In the genomic region with DNA sequence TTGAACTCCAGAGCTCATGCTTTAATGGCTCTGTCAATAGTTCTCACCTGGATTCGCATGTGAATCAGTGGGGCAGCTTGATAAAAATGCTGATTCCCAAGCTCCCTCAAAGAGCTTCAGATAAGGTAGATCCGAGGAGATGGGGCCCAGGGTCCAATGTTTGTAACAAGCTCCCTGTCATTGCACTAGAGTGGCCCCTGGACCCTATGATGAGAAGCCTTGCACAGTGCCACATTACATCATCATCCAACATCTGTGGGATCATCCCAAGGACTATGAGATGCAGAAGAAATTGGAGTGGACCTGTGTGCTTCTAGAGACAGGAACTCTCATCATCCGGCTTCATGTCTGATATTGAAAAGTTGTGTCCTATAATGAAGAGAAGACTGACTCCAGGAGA, we compare ENCODE assay signal across 8 cellular contexts.
"Had no signal": no experiment of that assay in that cellular context is flagged by ENCODE, and none has a peak within 500 bp of the region (broad histone marks: within the 10 kb centered on the region; RNA-seq: fewer than 3 reads in every experiment).

No MANE protein-coding gene starts in this region.

- H3K36me3 Mint-ChIP-seq: IgD-negative memory B cell had no signal

- H3K4me3 Mint-ChIP-seq: GM23338, H9, IgD-negative memory B cell had no signal

- ATAC-seq: GM23338 had no signal

- FAIRE-seq: H1, H54, HTR-8/SVneo had no signal

- H3K27me3 Mint-ChIP-seq: IgD-negative memory B cell had no signal

- H3K4me2 ChIP-seq: GM23338 had no signal

- H3K4me1 Mint-ChIP-seq: GM23338, IgD-negative memory B cell had no signal

- DNase-seq: H9, HCEC 1CT, KBM-7 had no signal

- H3K4me3 ChIP-seq: GM23338 had no signal

- H3K27ac Mint-ChIP-seq: GM23338, H9, IgD-negative memory B cell had no signal

- H3K9me3 Mint-ChIP-seq: GM23338, H9, IgD-negative memory B cell had no signal

- H2AFZ ChIP-seq: GM23338 had no signal
